1 cellular context compared by ENCODE assay signal in genomic region chr2:205682239-205683021, GRCh38.
A peak's percentile ranks its signal among the peaks of the same experiment; 100 is the strongest.
TF ChIP-seq lines count a peak whose summit lies in the region.

A gene with protein sequence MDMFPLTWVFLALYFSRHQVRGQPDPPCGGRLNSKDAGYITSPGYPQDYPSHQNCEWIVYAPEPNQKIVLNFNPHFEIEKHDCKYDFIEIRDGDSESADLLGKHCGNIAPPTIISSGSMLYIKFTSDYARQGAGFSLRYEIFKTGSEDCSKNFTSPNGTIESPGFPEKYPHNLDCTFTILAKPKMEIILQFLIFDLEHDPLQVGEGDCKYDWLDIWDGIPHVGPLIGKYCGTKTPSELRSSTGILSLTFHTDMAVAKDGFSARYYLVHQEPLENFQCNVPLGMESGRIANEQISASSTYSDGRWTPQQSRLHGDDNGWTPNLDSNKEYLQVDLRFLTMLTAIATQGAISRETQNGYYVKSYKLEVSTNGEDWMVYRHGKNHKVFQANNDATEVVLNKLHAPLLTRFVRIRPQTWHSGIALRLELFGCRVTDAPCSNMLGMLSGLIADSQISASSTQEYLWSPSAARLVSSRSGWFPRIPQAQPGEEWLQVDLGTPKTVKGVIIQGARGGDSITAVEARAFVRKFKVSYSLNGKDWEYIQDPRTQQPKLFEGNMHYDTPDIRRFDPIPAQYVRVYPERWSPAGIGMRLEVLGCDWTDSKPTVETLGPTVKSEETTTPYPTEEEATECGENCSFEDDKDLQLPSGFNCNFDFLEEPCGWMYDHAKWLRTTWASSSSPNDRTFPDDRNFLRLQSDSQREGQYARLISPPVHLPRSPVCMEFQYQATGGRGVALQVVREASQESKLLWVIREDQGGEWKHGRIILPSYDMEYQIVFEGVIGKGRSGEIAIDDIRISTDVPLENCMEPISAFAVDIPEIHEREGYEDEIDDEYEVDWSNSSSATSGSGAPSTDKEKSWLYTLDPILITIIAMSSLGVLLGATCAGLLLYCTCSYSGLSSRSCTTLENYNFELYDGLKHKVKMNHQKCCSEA (plus strand): TSS chr2:205682501. CDS start chr2:205683291, 790 bp downstream.

TF ChIP-seq in GM12878, 131 proteins besides CTCF, POLR2A, EP300 and RAD21 (continued from another document):
- TF ChIP-seq, protein P1, sequence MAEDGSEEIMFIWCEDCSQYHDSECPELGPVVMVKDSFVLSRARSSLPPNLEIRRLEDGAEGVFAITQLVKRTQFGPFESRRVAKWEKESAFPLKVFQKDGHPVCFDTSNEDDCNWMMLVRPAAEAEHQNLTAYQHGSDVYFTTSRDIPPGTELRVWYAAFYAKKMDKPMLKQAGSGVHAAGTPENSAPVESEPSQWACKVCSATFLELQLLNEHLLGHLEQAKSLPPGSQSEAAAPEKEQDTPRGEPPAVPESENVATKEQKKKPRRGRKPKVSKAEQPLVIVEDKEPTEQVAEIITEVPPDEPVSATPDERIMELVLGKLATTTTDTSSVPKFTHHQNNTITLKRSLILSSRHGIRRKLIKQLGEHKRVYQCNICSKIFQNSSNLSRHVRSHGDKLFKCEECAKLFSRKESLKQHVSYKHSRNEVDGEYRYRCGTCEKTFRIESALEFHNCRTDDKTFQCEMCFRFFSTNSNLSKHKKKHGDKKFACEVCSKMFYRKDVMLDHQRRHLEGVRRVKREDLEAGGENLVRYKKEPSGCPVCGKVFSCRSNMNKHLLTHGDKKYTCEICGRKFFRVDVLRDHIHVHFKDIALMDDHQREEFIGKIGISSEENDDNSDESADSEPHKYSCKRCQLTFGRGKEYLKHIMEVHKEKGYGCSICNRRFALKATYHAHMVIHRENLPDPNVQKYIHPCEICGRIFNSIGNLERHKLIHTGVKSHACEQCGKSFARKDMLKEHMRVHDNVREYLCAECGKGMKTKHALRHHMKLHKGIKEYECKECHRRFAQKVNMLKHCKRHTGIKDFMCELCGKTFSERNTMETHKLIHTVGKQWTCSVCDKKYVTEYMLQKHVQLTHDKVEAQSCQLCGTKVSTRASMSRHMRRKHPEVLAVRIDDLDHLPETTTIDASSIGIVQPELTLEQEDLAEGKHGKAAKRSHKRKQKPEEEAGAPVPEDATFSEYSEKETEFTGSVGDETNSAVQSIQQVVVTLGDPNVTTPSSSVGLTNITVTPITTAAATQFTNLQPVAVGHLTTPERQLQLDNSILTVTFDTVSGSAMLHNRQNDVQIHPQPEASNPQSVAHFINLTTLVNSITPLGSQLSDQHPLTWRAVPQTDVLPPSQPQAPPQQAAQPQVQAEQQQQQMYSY (CRISPR knock-in tag; IDR thresholded peaks at IDR 0.05) = no peak
- TF ChIP-seq HDAC6 (IDR thresholded peaks at IDR 0.05; ENCODE audit: unreplicated experiment) = peak; percentile 50
